28 cellular contexts compared by ENCODE assay signal in the genomic region with DNA sequence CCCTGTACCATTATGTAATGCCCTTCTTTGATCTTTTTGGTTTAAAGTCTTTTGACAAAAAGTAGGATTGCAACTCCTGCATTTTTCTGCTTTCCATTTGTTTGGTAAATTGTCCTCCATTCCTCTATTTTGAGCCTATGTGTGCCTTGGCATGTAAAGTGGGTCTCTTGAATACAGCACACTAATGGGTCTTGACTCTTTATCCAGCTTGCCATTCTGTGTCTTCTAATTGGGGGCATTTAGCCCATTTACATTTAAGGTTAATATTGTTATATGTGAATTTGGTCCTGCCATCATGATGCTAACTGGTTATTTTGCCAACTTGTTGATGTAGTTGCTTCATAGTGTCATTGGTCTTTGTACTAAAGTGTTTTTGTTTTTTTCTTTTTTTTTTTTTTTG.
"Had no signal": no experiment of that assay in that cellular context is flagged by ENCODE, and none has a peak within 500 bp of the region (broad histone marks: within the 10 kb centered on the region; RNA-seq: fewer than 3 reads in every experiment).

No MANE protein-coding gene starts in this region.

- H3K9me3 ChIP-seq: ovary, thyroid gland had no signal

- H3K4me3 ChIP-seq: neural progenitor cell, ovary, psoas muscle, right lobe of liver, sigmoid colon, stomach, thoracic aorta, thyroid gland, tibial nerve, upper lobe of left lung, vagina had no signal

- ATAC-seq: psoas muscle; right cardiac atrium; right lobe of liver; stimulated activated effector memory CD8-positive, alpha-beta T cell treated with anti-CD3 and anti-CD28 coated beads, Interleukin-12 subunit alpha, Interleukin-12 subunit beta, amount 100 ng/mL, for 72 hours; stimulated activated naive B cell treated with anti-CD40 and anti-IgM and Interleukin-4, amounts not matched to agents 10 μg/mL and 1 μg/mL and 100 μg/mL, for 72 hours had no signal

- FAIRE-seq: small intestine, urothelium cell line had no signal

- H3K27ac ChIP-seq: neural progenitor cell, ovary, parathyroid adenoma, psoas muscle, right lobe of liver, sigmoid colon, stomach, thoracic aorta, thyroid gland, tibial nerve, upper lobe of left lung, vagina had no signal

- H3K4me1 Mint-ChIP-seq: nephron, neural progenitor cell had no signal

- H3K27ac Mint-ChIP-seq: nephron; neural progenitor cell; stimulated activated effector memory CD8-positive, alpha-beta T cell treated with anti-CD3 and anti-CD28 coated beads, Interleukin-12 subunit alpha, Interleukin-12 subunit beta, amount 100 ng/mL, for 72 hours; stimulated activated naive B cell treated with anti-CD40 and anti-IgM and Interleukin-4, amounts not matched to agents 10 μg/mL and 1 μg/mL and 100 μg/mL, for 72 hours had no signal

- H3K4me3 Mint-ChIP-seq: nephron; neural progenitor cell; stimulated activated effector memory CD8-positive, alpha-beta T cell treated with anti-CD3 and anti-CD28 coated beads, Interleukin-12 subunit alpha, Interleukin-12 subunit beta, amount 100 ng/mL, for 72 hours; stimulated activated naive B cell treated with anti-CD40 and anti-IgM and Interleukin-4, amounts not matched to agents 10 μg/mL and 1 μg/mL and 100 μg/mL, for 72 hours; stimulated activated naive CD8-positive, alpha-beta T cell treated with anti-CD3 and anti-CD28 coated beads, Interleukin-15, Interleukin-2, amounts not matched to agents 100 ng/mL and 50 ng/mL, for 24 hours had no signal

- H3K4me1 ChIP-seq: neural progenitor cell, psoas muscle, sigmoid colon, thyroid gland, tibial nerve, vagina had no signal

- DNase-seq: occipital lobe; ovary; posterior cingulate gyrus; psoas muscle; right cardiac atrium; right lobe of liver; sigmoid colon; small intestine; stimulated activated CD4-positive, alpha-beta T cell treated with anti-CD3 and anti-CD28 coated beads, Interleukin-15, amount 100 ng/mL, for 24 hours; stimulated activated CD4-positive, alpha-beta T cell treated with anti-CD3 and anti-CD28 coated beads, Interleukin-2, amount 100 ng/mL, for 24 hours; stimulated activated CD4-positive, alpha-beta T cell treated with anti-CD3 and anti-CD28 coated beads, Interleukin-2, amount 100 ng/mL, for 48 hours; stimulated activated CD4-positive, alpha-beta T cell treated with anti-CD3 and anti-CD28 coated beads, Interleukin-4, amount 100 ng/mL, for 24 hours; stimulated activated naive B cell treated with anti-CD40 and anti-IgM and Interleukin-4, amounts not matched to agents 10 μg/mL and 1 μg/mL and 100 μg/mL, for 72 hours; stimulated activated naive CD4-positive, alpha-beta T cell treated with Interleukin-2 at 50 U/mL for 16 hours; stomach; thyroid gland; trophoblast cell; upper lobe of left lung had no signal

- H2AFZ ChIP-seq: neural progenitor cell, parathyroid adenoma had no signal

- H3K4me2 ChIP-seq: neural progenitor cell had no signal

- H3K36me3 ChIP-seq: ovary, thyroid gland had no signal

- H3K9ac ChIP-seq: neural progenitor cell, parathyroid adenoma had no signal

- H3K27me3 ChIP-seq: neural progenitor cell, ovary, right lobe of liver, sigmoid colon, stomach, thyroid gland, tibial nerve, upper lobe of left lung, vagina had no signal

- H3K27me3 Mint-ChIP-seq: progenitor cell of endocrine pancreas; stimulated activated naive B cell treated with anti-CD40 and anti-IgM and Interleukin-4, amounts not matched to agents 10 μg/mL and 1 μg/mL and 100 μg/mL, for 72 hours; stimulated activated naive CD8-positive, alpha-beta T cell treated with anti-CD3 and anti-CD28 coated beads, Interleukin-15, Interleukin-2, amounts not matched to agents 100 ng/mL and 50 ng/mL, for 24 hours had no signal
